ENCODE assay signal across 12 cellular contexts in genomic region chr14:25121342-25122129, GRCh38.
DNase-seq lines count a peak whose midpoint lies in the region; ATAC-seq and TF ChIP-seq lines count a peak whose summit lies in the region.
"Had no signal": no experiment of that assay in that cellular context is flagged by ENCODE, and none has a peak within 500 bp of the region (broad histone marks: within the 10 kb centered on the region; RNA-seq: fewer than 3 reads in every experiment).

No MANE protein-coding gene starts in this region.

- no peak overlapping the region for H3K9ac ChIP-seq in fibroblast of lung (ENCODE audit: insufficient read depth, low read length)

- H3K27ac ChIP-seq in PC-9 (no peak overlapping the region), fibroblast of lung (ENCODE audit: insufficient read depth, low read length) (peak overlapping the region; percentile 78)
- H3K27ac ChIP-seq: epithelial cell of prostate had no signal

- H3K4me1 ChIP-seq in PC-9 (replicated peaks; ENCODE audit: insufficient read depth) = no peaks in the 10 kb centered on the region
- peaks cover 14% of the 10 kb centered on the region for H3K4me1 ChIP-seq in fibroblast of lung (ENCODE audit: control insufficient read depth, extremely low read depth, insufficient read depth, low read length)

- TF ChIP-seq CTCF in PC-9 (conservative IDR thresholded peaks at IDR 0.05) (no peak), fibroblast of lung (conservative IDR thresholded peaks at IDR 0.05 in 1 of 2, IDR thresholded peaks at IDR 0.05 in 1 of 2; ENCODE audit: low read depth in 1 of 2, low read length in 2 of 2) (no peak), GM10248 (IDR thresholded peaks at IDR 0.05; ENCODE audit: control extremely low read depth, extremely low read depth, low read depth, missing control alignments) (no peak)

- intact Hi-C loops in PC-9 (cut with micrococcal nuclease; ENCODE audit: unreplicated experiment) = no loop called here

- DNase-seq in Daoy (ENCODE audit: low read depth) (peak; percentile 62), PC-9 (peak; percentile 38 to 47), fibroblast of lung (ENCODE audit: low read depth in 2 of 2) (peak; percentile 92 to 93), myocyte (ENCODE audit: low read depth) (peak; percentile 89), GM10248 (ENCODE audit: extremely low spot score) (no peak), COLO668 (lab: John Stamatoyannopoulos, UW; ENCODE audit: unreplicated experiment) (no peak)
- DNase-seq: activated CD8-positive, alpha-beta T cell treated with anti-CD3 and anti-CD28 coated beads, Interleukin-2, amount 10 ng/mL, durations not matched to agents 7 days and 5 days; NCI-H748 treated with DMSO at 0.1 percent for 48 hours; retina had no signal

- H3K36me3 ChIP-seq in PC-9 (ENCODE audit: low read depth) (no peaks in the 10 kb centered on the region), fibroblast of lung (ENCODE audit: control insufficient read depth, insufficient read depth, low read length) (no peaks in the 10 kb centered on the region)

- H4K20me1 ChIP-seq in PC-9 (ENCODE audit: insufficient read depth) (no peaks in the 10 kb centered on the region), fibroblast of lung (ENCODE audit: control insufficient read depth, extremely low read depth, insufficient read depth, low read length) (no peaks in the 10 kb centered on the region)

- H3K9me2 ChIP-seq in PC-9 (ENCODE audit: insufficient read depth) = no peaks in the 10 kb centered on the region

- H3K4me2 ChIP-seq in PC-9 (no peak overlapping the region), fibroblast of lung (ENCODE audit: extremely low read depth, insufficient read depth, low read length) (peak overlapping the region; percentile 76)

- POLR2A ChIA-PET in PC-9 (lab: Charles Lee; ENCODE audit: unreplicated experiment) = no interaction called here
- POLR2A ChIA-PET in GM10248 (lab: Yijun Ruan, JAX) = no interaction called here

- H3F3A ChIP-seq in PC-9 (ENCODE audit: insufficient read depth, low read depth) = no peaks in the 10 kb centered on the region

- ATAC-seq in GM21737 (IDR thresholded peaks at IDR 0.05; ENCODE audit: unreplicated experiment) (no peak), HG03039 (IDR thresholded peaks at IDR 0.05; ENCODE audit: unreplicated experiment) (no peak)
- ATAC-seq: activated CD8-positive, alpha-beta T cell treated with anti-CD3 and anti-CD28 coated beads, Interleukin-2, amount 10 ng/mL, durations not matched to agents 7 days and 5 days had no signal

- no peaks in the 10 kb centered on the region for H3K27me3 ChIP-seq in PC-9 (ENCODE audit: insufficient read depth, low read depth)
- H3K27me3 ChIP-seq in fibroblast of lung (ENCODE audit: control insufficient read depth, insufficient read depth, low read length) = no peaks in the 10 kb centered on the region

- CTCF ChIA-PET in PC-9 (lab: Charles Lee) = interaction anchor here (0.6 kb wide), 1 partner anchor 314 kb away, joined by 3 read pairs; no protein-coding TSS in a partner anchor
- CTCF ChIA-PET in GM10248 (lab: Yijun Ruan, JAX) = interaction anchor here (3.4 kb wide), 1 partner anchor 11 kb away, joined by 21 read pairs; no protein-coding TSS in a partner anchor

- BruUV-seq in PC-9 (replicated peaks; lab: Mats Ljungman, UMichigan) = no TSS peak

- no peaks in the 10 kb centered on the region for H3K9me3 ChIP-seq in PC-9 (ENCODE audit: insufficient read depth, low read depth)
- no peaks in the 10 kb centered on the region for H3K9me3 ChIP-seq in fibroblast of lung (ENCODE audit: control insufficient read depth, insufficient read depth, low read depth, low read length)

- no peak overlapping the region for H3K4me3 ChIP-seq in PC-9
- H3K4me3 ChIP-seq in fibroblast of lung (replicated peaks in 1 of 4; ENCODE audit: control extremely low read depth in 1 of 4, insufficient read depth in 1 of 4, low read depth in 3 of 4, low read length in 4 of 4) = no peak overlapping the region

- H2AFZ ChIP-seq in PC-9 (no peak overlapping the region), fibroblast of lung (ENCODE audit: low read length) (no peak overlapping the region)

- no peaks in the 10 kb centered on the region for H3K79me2 ChIP-seq in PC-9 (ENCODE audit: low read depth)
- H3K79me2 ChIP-seq in fibroblast of lung (ENCODE audit: control insufficient read depth, insufficient read depth, low read length) = no peaks in the 10 kb centered on the region

Comparison
In these comparisons a context has a peak if more than half of its experiments do, and no peak if none do; other contexts are left out.
1. DNase-seq: peak in Daoy (single experiment), PC-9 (2 of 2), fibroblast of lung (2 of 2) and myocyte (single experiment); none in GM10248 (single experiment) and COLO668 (single experiment).